Comparison of ENCODE assay signal across 1 cellular context in genomic region chr1:6239950-6240768, GRCh38.
A peak's percentile ranks its signal among the peaks of the same experiment; 100 is the strongest.
TF ChIP-seq lines count a peak whose summit lies in the region.

No MANE protein-coding gene starts in this region.

TF ChIP-seq in HepG2, 621 proteins besides CTCF, POLR2A, EP300 and RAD21 (continued from another document):
- peak; percentile 33; the same call in 1 of the 2 replicates for TF ChIP-seq ARID4A (CRISPR knock-in tag; IDR thresholded peaks at IDR 0.05; ENCODE audit: borderline replicate concordance)
- peak; percentile 47; the same call in 1 of the 2 replicates for TF ChIP-seq NFE2L2 (IDR thresholded peaks at IDR 0.05; ENCODE audit: low read length)
- TF ChIP-seq ZNF609 (CRISPR knock-in tag; IDR thresholded peaks at IDR 0.05; ENCODE audit: borderline replicate concordance): peak; percentile 38; the same call in 1 of the 2 replicates
- peak; percentile 56 for TF ChIP-seq NR2F6 (IDR thresholded peaks at IDR 0.05)
- peak; percentile 41; the same call in 1 of the 2 replicates for TF ChIP-seq NR2F6 (CRISPR knock-in tag; IDR thresholded peaks at IDR 0.05)
- TF ChIP-seq TBX2 (CRISPR knock-in tag; IDR thresholded peaks at IDR 0.05; ENCODE audit: borderline replicate concordance): peak; percentile 48; the same call in 1 of the 2 replicates
- peak; percentile 26; the same call in 1 of the 2 replicates for TF ChIP-seq CEBPG (CRISPR knock-in tag; IDR thresholded peaks at IDR 0.05)
- TF ChIP-seq SYNCRIP (IDR thresholded peaks at IDR 0.05; ENCODE audit: insufficient read depth, low read depth, low read length): no peak
- TF ChIP-seq FOXM1 (CRISPR knock-in tag; IDR thresholded peaks at IDR 0.05): no peak
- TF ChIP-seq PHF20 (CRISPR knock-in tag; IDR thresholded peaks at IDR 0.05): no peak
